In the genomic region with DNA sequence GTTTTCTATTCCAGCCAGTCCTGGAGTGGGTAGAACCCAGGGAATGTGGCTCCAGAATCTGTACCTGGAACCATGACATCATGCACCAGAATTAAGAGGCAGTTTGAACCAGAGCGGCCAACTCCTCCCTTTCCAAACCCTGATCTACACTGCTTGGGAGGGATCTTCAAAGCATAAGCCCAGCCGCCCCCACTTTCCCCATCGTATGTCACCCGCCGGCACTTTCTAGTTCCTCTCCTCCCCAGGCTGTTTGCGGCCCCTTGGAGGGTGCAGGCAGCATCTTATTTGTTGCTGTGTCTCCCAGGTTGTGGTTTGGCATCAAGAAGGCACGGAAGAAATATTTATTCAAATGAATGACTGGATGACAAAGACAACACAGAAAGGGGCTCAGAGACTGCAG, we compare ENCODE assay signal across 24 cellular contexts.
"Had no signal": no experiment of that assay in that cellular context is flagged by ENCODE, and none has a peak within 500 bp of the region (broad histone marks: within the 10 kb centered on the region; RNA-seq: fewer than 3 reads in every experiment).

No MANE protein-coding gene starts in this region.

- H3K27me3 ChIP-seq: dorsolateral prefrontal cortex, foreskin keratinocyte, gastrocnemius medialis, left lung had no signal

- H3K9me3 ChIP-seq: gastrocnemius medialis, heart right ventricle, left lung, lower lobe of right lung, mucosa of descending colon had no signal

- H3K4me3 ChIP-seq: coronary artery, dorsolateral prefrontal cortex, gastrocnemius medialis, heart right ventricle, left lung, lower lobe of right lung, mucosa of descending colon had no signal

- DNase-seq: dermis blood vessel endothelial cell; dorsolateral prefrontal cortex; effector CD4-positive, alpha-beta T cell; effector memory CD8-positive, alpha-beta T cell; endodermal cell; erythroblast; foreskin keratinocyte; gastrocnemius medialis; glutamatergic neuron; heart right ventricle; hippocampal formation; left cardiac atrium; left lung; left ventricle myocardium superior; lower lobe of right lung; mesenchymal stem cell; mucosa of descending colon had no signal

- H3K4me1 ChIP-seq: foreskin keratinocyte, gastrocnemius medialis, lower lobe of right lung had no signal

- H3K27ac ChIP-seq: coronary artery, dorsolateral prefrontal cortex, epithelial cell of prostate, foreskin keratinocyte, gastrocnemius medialis, heart right ventricle, left lung, lower lobe of right lung had no signal

- ATAC-seq: effector memory CD8-positive, alpha-beta T cell; esophagus mucosa; foreskin keratinocyte; gastrocnemius medialis; heart right ventricle; left cardiac atrium; left lung; left ventricle myocardium superior; lower lobe of right lung; mucosa of descending colon had no signal

- FAIRE-seq: colon, endometrium, islet of Langerhans, keratinocyte had no signal

- H3K36me3 ChIP-seq: gastrocnemius medialis, heart right ventricle, left lung, lower lobe of right lung had no signal
